In the genomic region with DNA sequence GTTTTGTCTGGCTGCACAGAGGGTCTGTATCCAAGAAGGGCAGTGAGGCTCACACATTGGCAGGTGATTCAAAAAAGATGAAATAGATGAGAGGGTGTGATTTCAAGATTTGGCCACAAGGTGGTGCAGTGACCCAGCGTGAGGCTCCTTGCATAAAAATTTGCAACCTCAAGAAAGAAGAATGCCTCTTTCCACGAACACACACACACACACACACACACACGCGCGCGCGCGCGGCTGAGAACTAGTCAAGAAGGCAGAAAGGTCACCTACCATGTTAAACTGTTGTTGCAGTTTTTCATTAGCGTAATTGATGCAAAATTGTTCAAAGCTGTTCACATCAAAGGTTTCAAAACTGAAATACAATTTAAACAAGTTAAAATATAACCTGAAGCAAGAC, we compare ENCODE assay signal across 1 cellular context.
TF ChIP-seq lines count a peak whose summit lies in the region.

No MANE protein-coding gene starts in this region.

TF ChIP-seq in K562, 482 proteins besides CTCF, POLR2A, EP300 and RAD21 (continued from another document):
- TF ChIP-seq PTRF (tag; IDR thresholded peaks at IDR 0.05) = no peak
- TF ChIP-seq ASH1L (IDR thresholded peaks at IDR 0.05; ENCODE audit: borderline replicate concordance, low read depth, partially characterized antibody) = no peak
- no peak for TF ChIP-seq ZNF780A (CRISPR knock-in tag; IDR thresholded peaks at IDR 0.05)
- TF ChIP-seq ZNF212 (CRISPR knock-in tag; IDR thresholded peaks at IDR 0.05) = no peak
- TF ChIP-seq, protein P1, sequence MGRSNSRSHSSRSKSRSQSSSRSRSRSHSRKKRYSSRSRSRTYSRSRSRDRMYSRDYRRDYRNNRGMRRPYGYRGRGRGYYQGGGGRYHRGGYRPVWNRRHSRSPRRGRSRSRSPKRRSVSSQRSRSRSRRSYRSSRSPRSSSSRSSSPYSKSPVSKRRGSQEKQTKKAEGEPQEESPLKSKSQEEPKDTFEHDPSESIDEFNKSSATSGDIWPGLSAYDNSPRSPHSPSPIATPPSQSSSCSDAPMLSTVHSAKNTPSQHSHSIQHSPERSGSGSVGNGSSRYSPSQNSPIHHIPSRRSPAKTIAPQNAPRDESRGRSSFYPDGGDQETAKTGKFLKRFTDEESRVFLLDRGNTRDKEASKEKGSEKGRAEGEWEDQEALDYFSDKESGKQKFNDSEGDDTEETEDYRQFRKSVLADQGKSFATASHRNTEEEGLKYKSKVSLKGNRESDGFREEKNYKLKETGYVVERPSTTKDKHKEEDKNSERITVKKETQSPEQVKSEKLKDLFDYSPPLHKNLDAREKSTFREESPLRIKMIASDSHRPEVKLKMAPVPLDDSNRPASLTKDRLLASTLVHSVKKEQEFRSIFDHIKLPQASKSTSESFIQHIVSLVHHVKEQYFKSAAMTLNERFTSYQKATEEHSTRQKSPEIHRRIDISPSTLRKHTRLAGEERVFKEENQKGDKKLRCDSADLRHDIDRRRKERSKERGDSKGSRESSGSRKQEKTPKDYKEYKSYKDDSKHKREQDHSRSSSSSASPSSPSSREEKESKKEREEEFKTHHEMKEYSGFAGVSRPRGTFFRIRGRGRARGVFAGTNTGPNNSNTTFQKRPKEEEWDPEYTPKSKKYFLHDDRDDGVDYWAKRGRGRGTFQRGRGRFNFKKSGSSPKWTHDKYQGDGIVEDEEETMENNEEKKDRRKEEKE (IDR thresholded peaks at IDR 0.05; ENCODE audit: borderline replicate concordance in 1 of 2, control insufficient read depth in 1 of 2, low read depth in 2 of 2, low read length in 1 of 2) = no peak
- no peak for TF ChIP-seq KHSRP (IDR thresholded peaks at IDR 0.05)
- TF ChIP-seq DPF2 (IDR thresholded peaks at IDR 0.05) = no peak
- TF ChIP-seq HNRNPUL1 (IDR thresholded peaks at IDR 0.05; ENCODE audit: low read length) = no peak
- TF ChIP-seq, protein P2, sequence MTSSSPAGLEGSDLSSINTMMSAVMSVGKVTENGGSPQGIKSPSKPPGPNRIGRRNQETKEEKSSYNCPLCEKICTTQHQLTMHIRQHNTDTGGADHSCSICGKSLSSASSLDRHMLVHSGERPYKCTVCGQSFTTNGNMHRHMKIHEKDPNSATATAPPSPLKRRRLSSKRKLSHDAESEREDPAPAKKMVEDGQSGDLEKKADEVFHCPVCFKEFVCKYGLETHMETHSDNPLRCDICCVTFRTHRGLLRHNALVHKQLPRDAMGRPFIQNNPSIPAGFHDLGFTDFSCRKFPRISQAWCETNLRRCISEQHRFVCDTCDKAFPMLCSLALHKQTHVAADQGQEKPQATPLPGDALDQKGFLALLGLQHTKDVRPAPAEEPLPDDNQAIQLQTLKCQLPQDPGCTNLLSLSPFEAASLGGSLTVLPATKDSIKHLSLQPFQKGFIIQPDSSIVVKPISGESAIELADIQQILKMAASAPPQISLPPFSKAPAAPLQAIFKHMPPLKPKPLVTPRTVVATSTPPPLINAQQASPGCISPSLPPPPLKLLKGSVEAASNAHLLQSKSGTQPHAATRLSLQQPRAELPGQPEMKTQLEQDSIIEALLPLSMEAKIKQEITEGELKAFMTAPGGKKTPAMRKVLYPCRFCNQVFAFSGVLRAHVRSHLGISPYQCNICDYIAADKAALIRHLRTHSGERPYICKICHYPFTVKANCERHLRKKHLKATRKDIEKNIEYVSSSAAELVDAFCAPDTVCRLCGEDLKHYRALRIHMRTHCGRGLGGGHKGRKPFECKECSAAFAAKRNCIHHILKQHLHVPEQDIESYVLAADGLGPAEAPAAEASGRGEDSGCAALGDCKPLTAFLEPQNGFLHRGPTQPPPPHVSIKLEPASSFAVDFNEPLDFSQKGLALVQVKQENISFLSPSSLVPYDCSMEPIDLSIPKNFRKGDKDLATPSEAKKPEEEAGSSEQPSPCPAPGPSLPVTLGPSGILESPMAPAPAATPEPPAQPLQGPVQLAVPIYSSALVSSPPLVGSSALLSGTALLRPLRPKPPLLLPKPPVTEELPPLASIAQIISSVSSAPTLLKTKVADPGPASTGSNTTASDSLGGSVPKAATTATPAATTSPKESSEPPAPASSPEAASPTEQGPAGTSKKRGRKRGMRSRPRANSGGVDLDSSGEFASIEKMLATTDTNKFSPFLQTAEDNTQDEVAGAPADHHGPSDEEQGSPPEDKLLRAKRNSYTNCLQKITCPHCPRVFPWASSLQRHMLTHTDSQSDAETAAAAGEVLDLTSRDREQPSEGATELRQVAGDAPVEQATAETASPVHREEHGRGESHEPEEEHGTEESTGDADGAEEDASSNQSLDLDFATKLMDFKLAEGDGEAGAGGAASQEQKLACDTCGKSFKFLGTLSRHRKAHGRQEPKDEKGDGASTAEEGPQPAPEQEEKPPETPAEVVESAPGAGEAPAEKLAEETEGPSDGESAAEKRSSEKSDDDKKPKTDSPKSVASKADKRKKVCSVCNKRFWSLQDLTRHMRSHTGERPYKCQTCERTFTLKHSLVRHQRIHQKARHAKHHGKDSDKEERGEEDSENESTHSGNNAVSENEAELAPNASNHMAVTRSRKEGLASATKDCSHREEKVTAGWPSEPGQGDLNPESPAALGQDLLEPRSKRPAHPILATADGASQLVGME (CRISPR knock-in tag; IDR thresholded peaks at IDR 0.05) = no peak
TF ChIP-seq in K562: peak in this region for 8.
